Comparison of ENCODE assay signal across 16 cellular contexts in genomic region chr10:24468281-24468751, GRCh38.
A peak's percentile ranks its signal among the peaks of the same experiment; 100 is the strongest.
DNase-seq lines count a peak whose midpoint lies in the region; ATAC-seq, FAIRE-seq and TF ChIP-seq lines count a peak whose summit lies in the region.
"Had no signal": no experiment of that assay in that cellular context is flagged by ENCODE, and none has a peak within 500 bp of the region (broad histone marks: within the 10 kb centered on the region; RNA-seq: fewer than 3 reads in every experiment).

No MANE protein-coding gene starts in this region.

- no peaks in the 10 kb centered on the region for H3K36me3 ChIP-seq in pancreas
- H3K36me3 ChIP-seq: ovary had no signal

- intact Hi-C loops in Calu3 (cut with micrococcal nuclease; ENCODE audit: unreplicated experiment) (loop anchor here (5.0 kb wide), 2 partner anchors 41 to 49 kb away; no protein-coding TSS in a partner anchor), pancreas (cut with DNase I) (loop anchor here in 1 of 3 donors (5.0 kb wide), 1 partner anchor 121 kb away; no protein-coding TSS in a partner anchor)

- no peak for FAIRE-seq in pancreas (lab: Jason Lieb, UNC)

- H3K9me3 ChIP-seq in pancreas: no peaks in the 10 kb centered on the region
- H3K9me3 ChIP-seq: left lung, ovary had no signal

- ATAC-seq in pancreas: no peak
- no peak for ATAC-seq in GM21360 (IDR thresholded peaks at IDR 0.05; ENCODE audit: unreplicated experiment)
- ATAC-seq: left lung; stimulated activated naive CD8-positive, alpha-beta T cell treated with anti-CD3 and anti-CD28 coated beads, Interleukin-15, amount 100 ng/mL, for 72 hours had no signal

- CTCF ChIA-PET in Calu3 (lab: Charles Lee): no interaction called here

- peaks cover 68% of the 10 kb centered on the region for H3K36me3 Mint-ChIP-seq in Calu3 (ENCODE audit: insufficient read depth, unreplicated experiment)
- no peaks in the 10 kb centered on the region for H3K36me3 Mint-ChIP-seq in T-helper 2 cell treated with Interferon-gamma antibody and Interleukin-4, amounts not matched to agents 5 μg/mL and 100 μg/mL, for 36 hours (ENCODE audit: low read depth)
- H3K36me3 Mint-ChIP-seq: CD8-positive, alpha-beta memory T cell had no signal

- DNase-seq in Calu3 (no peak), fibroblast of peridontal ligament (ENCODE audit: extremely low read depth) (peak; percentile 30), pancreas (peak in 2 of 6 donors; percentile 45 to 46), A172 (ENCODE audit: low spot score) (no peak), NCI-H1105 treated with DMSO at 0.1 percent for 48 hours (lab: John Stamatoyannopoulos, UW) (no peak)
- no peak for DNase-seq in T-helper 2 cell treated with Interferon-gamma antibody and Interleukin-4, amounts not matched to agents 5 μg/mL and 100 μg/mL, for 36 hours (ENCODE audit: low spot score)
- DNase-seq: activated CD4-positive, alpha-beta memory T cell treated with anti-CD3 and anti-CD28 coated beads, Interleukin-2, amount 10 ng/mL, durations not matched to agents 7 days and 5 days; activated naive CD4-positive, alpha-beta T cell; CD8-positive, alpha-beta memory T cell; foreskin melanocyte; left lung; ovary; stimulated activated naive CD8-positive, alpha-beta T cell treated with anti-CD3 and anti-CD28 coated beads, Interleukin-15, amount 100 ng/mL, for 72 hours had no signal

- no peaks in the 10 kb centered on the region for H3K27me3 ChIP-seq in pancreas
- H3K27me3 ChIP-seq: left lung, ovary had no signal

- H3K27ac Mint-ChIP-seq in Calu3 (ENCODE audit: unreplicated experiment): peak overlapping the region; percentile 89
- no peak overlapping the region for H3K27ac Mint-ChIP-seq in T-helper 2 cell treated with Interferon-gamma antibody and Interleukin-4, amounts not matched to agents 5 μg/mL and 100 μg/mL, for 36 hours
- H3K27ac Mint-ChIP-seq: activated CD4-positive, alpha-beta memory T cell treated with anti-CD3 and anti-CD28 coated beads, Interleukin-2, amount 10 ng/mL, durations not matched to agents 7 days and 5 days; CD8-positive, alpha-beta memory T cell; stimulated activated naive CD8-positive, alpha-beta T cell treated with anti-CD3 and anti-CD28 coated beads, Interleukin-15, amount 100 ng/mL, for 72 hours had no signal

- no TSS peak for BruUV-seq in Calu3 (replicated peaks; lab: Mats Ljungman, UMichigan)

- H3K27ac ChIP-seq in VCaP (peak overlapping the region; percentile 98), pancreas (peak overlapping the region in 3 of 4 donors; percentile 8 to 91 (median 23))
- H3K27ac ChIP-seq: coronary artery, left lung, ovary had no signal

- peak overlapping the region in 2 of 4 donors; percentile 42 to 48 for H3K4me3 ChIP-seq in pancreas
- H3K4me3 ChIP-seq: coronary artery, ovary had no signal

- no peak for TF ChIP-seq CTCF in Calu3 (IDR thresholded peaks at IDR 0.05; ENCODE audit: unreplicated experiment)
- no peak for TF ChIP-seq CTCF in VCaP (conservative IDR thresholded peaks at IDR 0.05)
- no peak for TF ChIP-seq CTCF in pancreas (IDR thresholded peaks at IDR 0.05)

- peak overlapping the region; percentile 89 for H3K4me3 Mint-ChIP-seq in Calu3 (ENCODE audit: low read depth, unreplicated experiment)
- H3K4me3 Mint-ChIP-seq in T-helper 2 cell treated with Interferon-gamma antibody and Interleukin-4, amounts not matched to agents 5 μg/mL and 100 μg/mL, for 36 hours: no peak overlapping the region
- H3K4me3 Mint-ChIP-seq: activated CD4-positive, alpha-beta memory T cell treated with anti-CD3 and anti-CD28 coated beads, Interleukin-2, amount 10 ng/mL, durations not matched to agents 7 days and 5 days; CD8-positive, alpha-beta memory T cell; stimulated activated naive CD8-positive, alpha-beta T cell treated with anti-CD3 and anti-CD28 coated beads, Interleukin-15, amount 100 ng/mL, for 72 hours had no signal

- no peaks in the 10 kb centered on the region for H3K27me3 Mint-ChIP-seq in Calu3 (ENCODE audit: unreplicated experiment)
- peaks cover 14% of the 10 kb centered on the region for H3K27me3 Mint-ChIP-seq in T-helper 2 cell treated with Interferon-gamma antibody and Interleukin-4, amounts not matched to agents 5 μg/mL and 100 μg/mL, for 36 hours (ENCODE audit: low read depth)

- 13 to 17% methylated on average over 6 of the region's 6 CpGs for WGBS in pancreas, 2 donors

- H3K9me3 Mint-ChIP-seq in Calu3 (ENCODE audit: low read depth, unreplicated experiment): peaks cover 3% of the 10 kb centered on the region
- peaks cover 4% of the 10 kb centered on the region for H3K9me3 Mint-ChIP-seq in T-helper 2 cell treated with Interferon-gamma antibody and Interleukin-4, amounts not matched to agents 5 μg/mL and 100 μg/mL, for 36 hours
- H3K9me3 Mint-ChIP-seq: activated CD4-positive, alpha-beta memory T cell treated with anti-CD3 and anti-CD28 coated beads, Interleukin-2, amount 10 ng/mL, durations not matched to agents 7 days and 5 days had no signal

- peaks cover 15 to 24% (median 17%) of the 10 kb centered on the region in 3 donors for H3K4me1 ChIP-seq in pancreas

- peaks cover 47% of the 10 kb centered on the region for H3K4me1 Mint-ChIP-seq in Calu3 (ENCODE audit: low read depth, unreplicated experiment)
- peaks cover 31% of the 10 kb centered on the region for H3K4me1 Mint-ChIP-seq in T-helper 2 cell treated with Interferon-gamma antibody and Interleukin-4, amounts not matched to agents 5 μg/mL and 100 μg/mL, for 36 hours (ENCODE audit: low read depth)
